11 cellular contexts compared by ENCODE assay signal in the genomic region with DNA sequence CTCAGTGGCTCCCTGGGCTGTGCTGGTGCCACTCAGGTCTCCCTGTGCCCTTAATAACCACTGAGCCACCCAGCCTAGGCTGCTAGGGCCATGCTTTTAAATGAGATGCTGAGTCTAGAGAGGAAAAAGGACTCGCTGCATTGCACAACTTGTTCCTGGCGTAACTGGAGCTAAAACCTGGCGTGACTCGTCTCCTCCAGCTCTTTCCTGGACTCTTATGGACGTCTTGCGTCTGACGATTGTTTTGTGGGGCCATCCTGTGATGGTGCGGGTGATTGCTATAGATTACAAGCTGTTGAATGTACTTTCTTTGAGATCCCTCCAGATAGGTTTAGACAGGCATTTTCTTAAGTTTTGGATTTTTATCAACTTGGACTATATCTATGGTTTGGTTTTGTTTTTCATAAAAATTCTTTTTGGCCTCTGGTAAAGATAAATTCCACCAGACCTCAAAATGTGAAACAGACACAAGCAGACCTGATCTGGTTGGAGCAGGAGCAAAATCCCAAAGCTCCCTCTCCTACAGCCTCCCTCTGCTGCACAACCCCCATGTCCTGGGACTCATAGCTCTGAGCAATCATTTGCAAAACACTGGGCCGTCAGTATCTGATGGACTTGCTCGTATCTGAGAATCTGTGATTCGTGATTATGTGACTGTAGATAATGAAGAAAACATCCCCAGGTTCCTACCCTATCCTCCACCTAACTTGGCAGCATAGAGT.
DNase-seq lines count a peak whose midpoint lies in the region; ATAC-seq and TF ChIP-seq lines count a peak whose summit lies in the region.
"Had no signal": no experiment of that assay in that cellular context is flagged by ENCODE, and none has a peak within 500 bp of the region (broad histone marks: within the 10 kb centered on the region; RNA-seq: fewer than 3 reads in every experiment).

No MANE protein-coding gene starts in this region.

- WGBS in psoas muscle, 3 donors: 20 to 31% (median 21%) methylated on average over 11 of the region's 11 CpGs

- H3K4me1 ChIP-seq in psoas muscle: peaks cover 40% of the 10 kb centered on the region

- no peaks in the 10 kb centered on the region for H3K27me3 ChIP-seq in psoas muscle (ENCODE audit: insufficient read depth in 3 of 3, low read length in 2 of 3)

- DNase-seq in AG20443 (ENCODE audit: low spot score): peak; percentile 75
- DNase-seq in amniotic epithelial cell (ENCODE audit: low read depth): peak; percentile 94
- DNase-seq in glutamatergic neuron: no peak
- DNase-seq in psoas muscle: peak in 1 of 2 donors; percentile 83
- DNase-seq in KG1 (lab: John Stamatoyannopoulos, UW): no peak
- no peak for DNase-seq in NCI-H1105 treated with DMSO at 0.1 percent for 48 hours (lab: John Stamatoyannopoulos, UW)
- DNase-seq: activated CD4-positive, CD25-positive, alpha-beta regulatory T cell treated with anti-CD3 and anti-CD28 coated beads, Interleukin-2, amount 50 U/mL, for 72 hours; CD8-positive, alpha-beta T cell; NCI-H748 treated with DMSO at 0.1 percent for 48 hours had no signal

- peaks cover 20% of the 10 kb centered on the region for H3K36me3 Mint-ChIP-seq in glutamatergic neuron (ENCODE audit: unreplicated experiment)
- H3K36me3 Mint-ChIP-seq: CD8-positive, alpha-beta T cell had no signal

- H3K9me3 Mint-ChIP-seq in glutamatergic neuron (ENCODE audit: unreplicated experiment): peaks cover 9% of the 10 kb centered on the region
- H3K9me3 Mint-ChIP-seq: CD8-positive, alpha-beta T cell had no signal

- no peak overlapping the region for H3K4me3 Mint-ChIP-seq in glutamatergic neuron (ENCODE audit: unreplicated experiment)
- H3K4me3 Mint-ChIP-seq: CD8-positive, alpha-beta T cell had no signal

- ATAC-seq in psoas muscle (peak; percentile 71 to 88 (median 82)), HG03521 (IDR thresholded peaks at IDR 0.05; ENCODE audit: unreplicated experiment) (no peak), GM19328 (IDR thresholded peaks at IDR 0.05; ENCODE audit: unreplicated experiment) (no peak)
- ATAC-seq: CD8-positive, alpha-beta T cell had no signal

- H3K4me3 ChIP-seq in psoas muscle: peak overlapping the region; percentile 44

- H3K27ac ChIP-seq in psoas muscle: peak overlapping the region; percentile 86

- peak overlapping the region; percentile 20 for H3K27ac Mint-ChIP-seq in glutamatergic neuron (ENCODE audit: unreplicated experiment)
- H3K27ac Mint-ChIP-seq: CD8-positive, alpha-beta T cell had no signal

- TF ChIP-seq CTCF in glutamatergic neuron (IDR thresholded peaks at IDR 0.05; ENCODE audit: partially characterized antibody, unreplicated experiment): no peak
- TF ChIP-seq CTCF in psoas muscle (IDR thresholded peaks at IDR 0.05): no peak

- no peaks in the 10 kb centered on the region for H3K36me3 ChIP-seq in psoas muscle (ENCODE audit: insufficient read depth in 1 of 2, low read depth in 1 of 2)

- H3K4me1 Mint-ChIP-seq in glutamatergic neuron (ENCODE audit: low read depth, unreplicated experiment): peaks cover 22% of the 10 kb centered on the region

- H3K27me3 Mint-ChIP-seq in glutamatergic neuron (ENCODE audit: unreplicated experiment): no peaks in the 10 kb centered on the region

- intact Hi-C loops in psoas muscle (cut with DNase I): loop anchor here in 1 of 2 donors (5.0 kb wide), 1 partner anchor 81 kb away; no protein-coding TSS in a partner anchor

- H3K9me3 ChIP-seq in psoas muscle: no peaks in the 10 kb centered on the region

Comparison
In these comparisons a context has a peak if more than half of its experiments do, and no peak if none do; other contexts are left out.
1. DNase-seq: peak in AG20443 (single experiment) and amniotic epithelial cell (single experiment); none in glutamatergic neuron (single experiment), KG1 (single experiment) and NCI-H1105 treated with DMSO at 0.1 percent for 48 hours (single experiment).
2. ATAC-seq: peak in psoas muscle (4 of 4); none in HG03521 (single experiment) and GM19328 (single experiment).